ENCODE assay signal across 10 cellular contexts in the genomic region with DNA sequence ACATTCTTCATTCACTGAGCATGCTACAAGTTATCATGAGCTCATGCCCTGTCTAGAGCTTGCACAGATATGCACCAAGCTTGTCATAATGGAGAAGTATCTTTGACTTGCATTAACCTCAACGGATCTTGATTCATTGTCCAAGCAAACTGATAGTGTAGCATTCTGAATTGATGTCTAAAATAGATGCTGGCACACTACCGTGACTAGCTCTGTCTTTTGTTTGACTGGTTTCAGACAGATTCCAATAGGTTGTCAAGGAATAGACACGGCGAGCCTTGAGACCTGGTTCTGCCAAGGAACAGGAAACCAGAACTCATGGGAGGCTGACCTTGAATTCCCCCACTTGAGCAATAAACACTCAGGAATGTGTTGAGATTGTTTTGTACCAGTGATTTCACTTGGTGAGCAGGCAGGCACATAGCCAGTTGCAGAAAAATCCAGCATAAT.
DNase-seq lines count a peak whose midpoint lies in the region; ATAC-seq and TF ChIP-seq lines count a peak whose summit lies in the region.
"Had no signal": no experiment of that assay in that cellular context is flagged by ENCODE, and none has a peak within 500 bp of the region (broad histone marks: within the 10 kb centered on the region; RNA-seq: fewer than 3 reads in every experiment).

No MANE protein-coding gene starts in this region.

- TF ChIP-seq CTCF in suprapubic skin (IDR thresholded peaks at IDR 0.05) = no peak

- H3K4me3 ChIP-seq in suprapubic skin = no peak overlapping the region
- H3K4me3 ChIP-seq: right lobe of liver had no signal

- DNase-seq in HT1080 (ENCODE audit: low read depth) (peak; percentile 51), dedifferentiated amniotic fluid mesenchymal stem cell (ENCODE audit: extremely low spot score) (peak; percentile 67), kidney glomerular epithelial cell (lab: John Stamatoyannopoulos, UW) (peak; percentile 93), suprapubic skin (ENCODE audit: low spot score in 2 of 2) (no peak)
- DNase-seq: DND-41, right lobe of liver had no signal

- no peaks in the 10 kb centered on the region for H3K9me3 ChIP-seq in suprapubic skin
- H3K9me3 ChIP-seq: right lobe of liver had no signal

- peaks cover 15% of the 10 kb centered on the region for H3K4me1 ChIP-seq in suprapubic skin
- H3K4me1 ChIP-seq: right lobe of liver had no signal

- no peaks in the 10 kb centered on the region for H3K27me3 ChIP-seq in suprapubic skin
- H3K27me3 ChIP-seq: right lobe of liver had no signal

- peak overlapping the region; percentile 74 for H3K27ac ChIP-seq in suprapubic skin
- H3K27ac ChIP-seq: right lobe of liver had no signal

- 26% methylated on average over 4 of the region's 4 CpGs for WGBS in suprapubic skin

- TF ChIP-seq EP300 in suprapubic skin (IDR thresholded peaks at IDR 0.05) = no peak

- no peaks in the 10 kb centered on the region for H3K36me3 ChIP-seq in suprapubic skin
- H3K36me3 ChIP-seq: right lobe of liver had no signal

- no peak for TF ChIP-seq POLR2A in suprapubic skin (IDR thresholded peaks at IDR 0.05)

- no peak for ATAC-seq in GM21367 (IDR thresholded peaks at IDR 0.05; ENCODE audit: unreplicated experiment)
- ATAC-seq in HG02970 (IDR thresholded peaks at IDR 0.05; ENCODE audit: low FRiP score, unreplicated experiment) = no peak
- ATAC-seq in GM21515 (IDR thresholded peaks at IDR 0.05; ENCODE audit: unreplicated experiment) = no peak
- no peak for ATAC-seq in HG03097 (IDR thresholded peaks at IDR 0.05; ENCODE audit: low FRiP score, unreplicated experiment)
- ATAC-seq: right lobe of liver had no signal

Comparison
In these comparisons a context has a peak if more than half of its experiments do, and no peak if none do; other contexts are left out.
1. DNase-seq: peak in HT1080 (single experiment), dedifferentiated amniotic fluid mesenchymal stem cell (single experiment) and kidney glomerular epithelial cell (single experiment); none in suprapubic skin (0 of 2).